ENCODE assay signal across 1 cellular context in the genomic region with DNA sequence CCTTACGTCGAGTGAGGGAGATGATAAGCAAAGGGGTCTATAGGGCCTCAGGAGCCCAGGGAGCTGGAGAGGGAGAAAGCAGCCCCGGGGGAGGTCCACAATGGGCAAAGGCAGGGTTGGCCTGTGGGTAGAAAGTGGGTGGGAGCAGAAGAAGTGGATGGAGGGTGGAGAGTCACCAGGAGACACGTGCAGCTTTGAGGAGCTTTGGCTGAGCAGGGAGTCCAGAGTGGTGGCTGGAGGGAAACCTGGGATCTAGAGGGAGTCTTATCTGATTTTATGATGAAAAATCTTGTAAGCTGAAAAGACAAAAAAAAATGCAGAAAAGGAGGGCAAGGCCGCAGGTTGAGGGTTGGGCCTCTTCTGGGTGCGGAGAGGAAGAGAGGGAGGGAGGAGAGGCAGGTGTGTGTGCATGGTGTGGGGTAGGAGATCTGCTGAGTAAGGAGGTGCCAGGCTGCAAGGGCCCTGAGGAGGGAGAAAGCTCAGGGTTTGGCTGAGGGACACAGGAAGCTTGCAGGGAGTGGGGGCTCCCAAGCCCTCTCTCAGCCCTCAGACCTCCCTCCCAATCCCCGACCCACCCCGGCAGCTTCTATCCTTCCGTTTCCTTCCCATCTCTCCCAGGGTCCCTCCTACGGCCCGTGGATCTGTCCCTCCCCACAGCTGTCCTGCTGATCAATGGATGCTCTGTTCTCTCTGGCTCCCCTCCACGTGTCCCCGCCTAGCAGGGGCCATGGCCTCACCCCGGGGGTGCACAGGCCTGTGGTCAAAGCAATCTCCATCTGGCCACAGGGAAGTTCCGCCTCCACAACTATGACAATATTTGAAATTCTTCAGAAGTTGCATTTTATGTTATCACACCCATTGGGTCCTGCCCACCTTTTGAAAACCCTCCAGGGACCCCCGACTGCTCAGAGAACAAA.
TF ChIP-seq lines count a peak whose summit lies in the region.

No MANE protein-coding gene starts in this region.

TF ChIP-seq in HepG2, 621 proteins besides CTCF, POLR2A, EP300 and RAD21:
- peak; percentile 13; the same call in 1 of the 2 replicates for TF ChIP-seq ZNF687 (CRISPR knock-in tag; IDR thresholded peaks at IDR 0.05)
- peak; percentile 72 for TF ChIP-seq PATZ1 (CRISPR knock-in tag; IDR thresholded peaks at IDR 0.05)
- TF ChIP-seq SMC3 (IDR thresholded peaks at IDR 0.05; ENCODE audit: low read length): no peak
- TF ChIP-seq, protein P1, sequence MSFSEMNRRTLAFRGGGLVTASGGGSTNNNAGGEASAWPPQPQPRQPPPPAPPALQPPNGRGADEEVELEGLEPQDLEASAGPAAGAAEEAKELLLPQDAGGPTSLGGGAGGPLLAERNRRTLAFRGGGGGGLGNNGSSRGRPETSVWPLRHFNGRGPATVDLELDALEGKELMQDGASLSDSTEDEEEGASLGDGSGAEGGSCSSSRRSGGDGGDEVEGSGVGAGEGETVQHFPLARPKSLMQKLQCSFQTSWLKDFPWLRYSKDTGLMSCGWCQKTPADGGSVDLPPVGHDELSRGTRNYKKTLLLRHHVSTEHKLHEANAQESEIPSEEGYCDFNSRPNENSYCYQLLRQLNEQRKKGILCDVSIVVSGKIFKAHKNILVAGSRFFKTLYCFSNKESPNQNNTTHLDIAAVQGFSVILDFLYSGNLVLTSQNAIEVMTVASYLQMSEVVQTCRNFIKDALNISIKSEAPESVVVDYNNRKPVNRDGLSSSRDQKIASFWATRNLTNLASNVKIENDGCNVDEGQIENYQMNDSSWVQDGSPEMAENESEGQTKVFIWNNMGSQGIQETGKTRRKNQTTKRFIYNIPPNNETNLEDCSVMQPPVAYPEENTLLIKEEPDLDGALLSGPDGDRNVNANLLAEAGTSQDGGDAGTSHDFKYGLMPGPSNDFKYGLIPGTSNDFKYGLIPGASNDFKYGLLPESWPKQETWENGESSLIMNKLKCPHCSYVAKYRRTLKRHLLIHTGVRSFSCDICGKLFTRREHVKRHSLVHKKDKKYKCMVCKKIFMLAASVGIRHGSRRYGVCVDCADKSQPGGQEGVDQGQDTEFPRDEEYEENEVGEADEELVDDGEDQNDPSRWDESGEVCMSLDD (CRISPR knock-in tag; IDR thresholded peaks at IDR 0.05; ENCODE audit: borderline replicate concordance): peak; percentile 79; the same call in 1 of the 2 replicates
- 0 out of 2 replicates have a peak, but pooled peaks have one; percentile 31 for TF ChIP-seq SALL2 (CRISPR knock-in tag; IDR thresholded peaks at IDR 0.05)
- no peak for TF ChIP-seq ZFY (CRISPR knock-in tag; IDR thresholded peaks at IDR 0.05)
